In genomic region chr4:145618210-145618911, GRCh38 we compare ENCODE assay signal across 9 cellular contexts. TPM values are rescaled to one million over a fixed set of nuclear protein-coding genes. Genes with fewer than 3 reads are reported as not detected.
DNase-seq lines count a peak whose midpoint lies in the region; ATAC-seq, FAIRE-seq and TF ChIP-seq lines count a peak whose summit lies in the region.
"Had no signal": no experiment of that assay in that cellular context is flagged by ENCODE, and none has a peak within 500 bp of the region (broad histone marks: within the 10 kb centered on the region; RNA-seq: fewer than 3 reads in every experiment).

No MANE protein-coding gene starts in this region.

- H3K4me1 ChIP-seq in OCI-LY1 (ENCODE audit: insufficient read depth, low read length, severe bottlenecking): peaks cover 33% of the 10 kb centered on the region
- peaks cover 16 to 24% of the 10 kb centered on the region in 2 donors for H3K4me1 ChIP-seq in gastrocnemius medialis

- WGBS in adipose tissue, 3 donors: 2 to 4% (median 2%) methylated on average over 16 of the region's 16 CpGs

- H3K27me3 ChIP-seq in OCI-LY1 (ENCODE audit: insufficient read depth, low read length): no peaks in the 10 kb centered on the region
- H3K27me3 ChIP-seq in gastrocnemius medialis: no peaks in the 10 kb centered on the region

- peaks cover 8% of the 10 kb centered on the region for H3K79me2 ChIP-seq in OCI-LY1 (ENCODE audit: insufficient read depth, low read length)

- FAIRE-seq in RCC 7860 (lab: Jason Lieb, UNC): no peak
- FAIRE-seq: A204.1 had no signal

- H3K4me3 ChIP-seq in OCI-LY1 (ENCODE audit: low read depth, low read length, poor library complexity, severe bottlenecking) (peak overlapping the region; percentile 93), gastrocnemius medialis (peak overlapping the region; percentile 72 to 98 (median 88))

- in situ Hi-C loops in gastrocnemius medialis (cut with MboI; ENCODE audit: low sequenced_read_pairs in 4 of 4): no loop called here

- H4K20me1 ChIP-seq in OCI-LY1 (ENCODE audit: insufficient read depth, low read length): no peaks in the 10 kb centered on the region

- intact Hi-C loops in gastrocnemius medialis (cut with DNase I; ENCODE audit: low total_unique reads): loop anchor here (2.0 to 10.0 kb wide), 8 partner anchors 114 to 521 kb away; partner anchors contain the start of genes ABCE1, ANAPC10 and ZNF827

- peak overlapping the region; percentile 98 for H3K9ac ChIP-seq in OCI-LY1 (ENCODE audit: low read length)

- H3K9me3 ChIP-seq in OCI-LY1 (ENCODE audit: low read length) (no peaks in the 10 kb centered on the region), gastrocnemius medialis (no peaks in the 10 kb centered on the region)

- H3K4me2 ChIP-seq in OCI-LY1 (ENCODE audit: low read length): peak overlapping the region; percentile 80

- H3K36me3 ChIP-seq in OCI-LY1 (ENCODE audit: insufficient read depth, low read length): 0 out of 2 replicates have a peak, but pooled peaks cover 6% of the 10 kb centered on the region
- no peaks in the 10 kb centered on the region for H3K36me3 ChIP-seq in gastrocnemius medialis

- no peak overlapping the region for H2AFZ ChIP-seq in OCI-LY1 (ENCODE audit: low read length)

- TF ChIP-seq POLR2A in gastrocnemius medialis (IDR thresholded peaks at IDR 0.05): no peak

- TF ChIP-seq CTCF in OCI-LY1 (IDR thresholded peaks at IDR 0.05; ENCODE audit: low read length) (no peak), gastrocnemius medialis (IDR thresholded peaks at IDR 0.05 in 4 of 5, conservative IDR thresholded peaks at IDR 0.05 in 1 of 5) (no peak)

- no peaks in the 10 kb centered on the region for H3K9me2 ChIP-seq in OCI-LY1 (ENCODE audit: low read depth, low read length)

- no peaks in the 10 kb centered on the region for H3F3A ChIP-seq in OCI-LY1 (ENCODE audit: insufficient read depth, low read length)

- peak in 1 of 2 donors; percentile 29 for ATAC-seq in gastrocnemius medialis
- ATAC-seq in HG02970 (IDR thresholded peaks at IDR 0.05; ENCODE audit: low FRiP score, unreplicated experiment): no peak

- DNase-seq in DMS 273 (lab: John Stamatoyannopoulos, UW; ENCODE audit: unreplicated experiment) (peak; percentile 52), DMS 273 treated with DMSO at 0.1 percent for 48 hours (lab: John Stamatoyannopoulos, UW) (no peak), hepatic stellate cell (ENCODE audit: low spot score) (peak; percentile 25), gastrocnemius medialis (no peak), RCC 7860 (ENCODE audit: low spot score) (no peak)

- H3K27ac ChIP-seq in OCI-LY1 (ENCODE audit: low read depth, low read length, poor library complexity, severe bottlenecking) (peak overlapping the region; percentile 93), adipose tissue (ENCODE audit: low read depth, low read length) (peak overlapping the region; percentile 99), gastrocnemius medialis (peak overlapping the region; percentile 92 to 99 (median 98))

RNA-seq across cellular contexts. Expression of gene MMAA, which starts 0.8 kb away (rescaled TPM):
- 1 to 10 TPM; 2.1 to 5.2 (median 3.9) TPM for polyA plus RNA-seq in adipose tissue
- total RNA-seq in gastrocnemius medialis: 10 to 100 TPM in 1 of 4 donors, 1 to 10 TPM in 3; 5.1 to 10.9 (median 8.4) TPM

Comparison
In these comparisons a context has a peak if more than half of its experiments do, and no peak if none do; other contexts are left out.
1. DNase-seq: peak in DMS 273 (single experiment) and hepatic stellate cell (single experiment); none in DMS 273 treated with DMSO at 0.1 percent for 48 hours (single experiment), gastrocnemius medialis (0 of 2) and RCC 7860 (single experiment).
2. Peak in every context shown above with its lines, with median percentiles within 50 percentile points of each other: H3K27ac ChIP-seq.